In genomic region chr6:77290798-77291197, GRCh38 we compare ENCODE assay signal across 17 cellular contexts.
"Had no signal": no experiment of that assay in that cellular context is flagged by ENCODE, and none has a peak within 500 bp of the region (broad histone marks: within the 10 kb centered on the region; RNA-seq: fewer than 3 reads in every experiment).

No MANE protein-coding gene starts in this region.

- H3K9me3 ChIP-seq: prostate gland, upper lobe of right lung had no signal

- H3K4me1 Mint-ChIP-seq: activated naive CD8-positive, alpha-beta T cell treated with anti-CD3 and anti-CD28 coated beads, Interleukin-2, amount 50 U/mL, for 24 hours; naive thymus-derived CD8-positive, alpha-beta T cell had no signal

- H3K27ac Mint-ChIP-seq: activated CD8-positive, alpha-beta T cell treated with anti-CD3 and anti-CD28 coated beads, Interleukin-2, amount 10 ng/mL, durations not matched to agents 7 days and 5 days; activated naive CD8-positive, alpha-beta T cell treated with anti-CD3 and anti-CD28 coated beads, Interleukin-2, amount 50 U/mL, for 24 hours; activated T-helper 1 cell treated with anti-CD3 and anti-CD28 coated beads, Interleukin-12 subunit alpha, Interleukin-12 subunit beta, Interleukin-2, Interleukin-4 antibody, amounts not matched to agents 30 ng/mL and 10 ng/mL and 1 ng/mL, durations not matched to agents 14 hours and 24 hours and 36 hours; naive thymus-derived CD8-positive, alpha-beta T cell; stimulated activated naive CD8-positive, alpha-beta T cell treated with anti-CD3 and anti-CD28 coated beads, Interleukin-15, Interleukin-2, amounts not matched to agents 100 ng/mL and 50 ng/mL, for 24 hours had no signal

- H3K36me3 ChIP-seq: prostate gland, upper lobe of right lung had no signal

- H3K27me3 ChIP-seq: upper lobe of right lung had no signal

- H3K9me3 Mint-ChIP-seq: stimulated activated naive CD8-positive, alpha-beta T cell treated with anti-CD3 and anti-CD28 coated beads, Interleukin-15, Interleukin-2, amounts not matched to agents 100 ng/mL and 50 ng/mL, for 24 hours had no signal

- H3K36me3 Mint-ChIP-seq: naive thymus-derived CD8-positive, alpha-beta T cell had no signal

- H3K4me1 ChIP-seq: prostate gland, upper lobe of right lung had no signal

- DNase-seq: activated CD4-positive, alpha-beta T cell treated with anti-CD3 and anti-CD28 coated beads for 4 hours; activated CD8-positive, alpha-beta memory T cell treated with anti-CD3 and anti-CD28 coated beads, Interleukin-2, amount 50 U/mL, for 48 hours; activated CD8-positive, alpha-beta T cell treated with anti-CD3 and anti-CD28 coated beads, Interleukin-2, amount 10 ng/mL, durations not matched to agents 7 days and 5 days; activated naive CD4-positive, alpha-beta T cell; activated naive CD8-positive, alpha-beta T cell treated with anti-CD3 and anti-CD28 coated beads, Interleukin-2, amount 50 U/mL, for 24 hours; central memory CD4-positive, alpha-beta T cell; effector memory CD4-positive, alpha-beta T cell; mucosa of descending colon; naive thymus-derived CD8-positive, alpha-beta T cell; stimulated activated CD4-positive, alpha-beta T cell treated with anti-CD3 and anti-CD28 coated beads, Interleukin-2, amount 100 ng/mL, for 24 hours; T1000; upper lobe of right lung had no signal

- H3K4me3 Mint-ChIP-seq: activated CD8-positive, alpha-beta T cell treated with anti-CD3 and anti-CD28 coated beads, Interleukin-2, amount 10 ng/mL, durations not matched to agents 7 days and 5 days; activated naive CD8-positive, alpha-beta T cell treated with anti-CD3 and anti-CD28 coated beads, Interleukin-2, amount 50 U/mL, for 24 hours; activated T-helper 1 cell treated with anti-CD3 and anti-CD28 coated beads, Interleukin-12 subunit alpha, Interleukin-12 subunit beta, Interleukin-2, Interleukin-4 antibody, amounts not matched to agents 30 ng/mL and 10 ng/mL and 1 ng/mL, durations not matched to agents 14 hours and 24 hours and 36 hours; naive thymus-derived CD8-positive, alpha-beta T cell; stimulated activated naive CD8-positive, alpha-beta T cell treated with anti-CD3 and anti-CD28 coated beads, Interleukin-15, Interleukin-2, amounts not matched to agents 100 ng/mL and 50 ng/mL, for 24 hours had no signal

- ATAC-seq: activated CD8-positive, alpha-beta T cell treated with anti-CD3 and anti-CD28 coated beads, Interleukin-2, amount 10 ng/mL, durations not matched to agents 7 days and 5 days; activated naive CD8-positive, alpha-beta T cell treated with anti-CD3 and anti-CD28 coated beads, Interleukin-2, amount 50 U/mL, for 24 hours; mucosa of descending colon; naive thymus-derived CD8-positive, alpha-beta T cell; sciatic nerve; upper lobe of right lung had no signal

- H3K4me3 ChIP-seq: coronary artery, mucosa of descending colon, prostate gland, upper lobe of right lung had no signal

- H3K27me3 Mint-ChIP-seq: activated naive CD8-positive, alpha-beta T cell treated with anti-CD3 and anti-CD28 coated beads, Interleukin-2, amount 50 U/mL, for 24 hours; naive thymus-derived CD8-positive, alpha-beta T cell; stimulated activated naive CD8-positive, alpha-beta T cell treated with anti-CD3 and anti-CD28 coated beads, Interleukin-15, Interleukin-2, amounts not matched to agents 100 ng/mL and 50 ng/mL, for 24 hours had no signal

- H3K27ac ChIP-seq: coronary artery, prostate gland, upper lobe of right lung had no signal
